Comparison of ENCODE assay signal across 24 cellular contexts in genomic region chr2:97784953-97785352, GRCh38.
"Had no signal": no experiment of that assay in that cellular context is flagged by ENCODE, and none has a peak within 500 bp of the region (broad histone marks: within the 10 kb centered on the region; RNA-seq: fewer than 3 reads in every experiment).

No MANE protein-coding gene starts in this region.

- ATAC-seq: heart left ventricle; left colon; left lung; lower lobe of right lung; natural killer cell; right cardiac atrium; sciatic nerve; stimulated activated memory B cell treated with anti-CD40 and anti-IgM and Interleukin-4, amounts not matched to agents 10 μg/mL and 1 μg/mL and 100 μg/mL, for 72 hours; upper lobe of right lung had no signal

- H3K36me3 Mint-ChIP-seq: natural killer cell had no signal

- H3K9me3 Mint-ChIP-seq: immature natural killer cell; natural killer cell; nephron progenitor cell; neural progenitor cell; stimulated activated memory B cell treated with anti-CD40 and anti-IgM and Interleukin-4, amounts not matched to agents 10 μg/mL and 1 μg/mL and 100 μg/mL, for 72 hours had no signal

- H3K4me3 Mint-ChIP-seq: immature natural killer cell; natural killer cell; nephron progenitor cell; neural progenitor cell; stimulated activated memory B cell treated with anti-CD40 and anti-IgM and Interleukin-4, amounts not matched to agents 10 μg/mL and 1 μg/mL and 100 μg/mL, for 72 hours had no signal

- FAIRE-seq: kidney, urothelium cell line had no signal

- H3K4me1 Mint-ChIP-seq: immature natural killer cell, neural progenitor cell had no signal

- DNase-seq: heart left ventricle; hypothalamus; immature natural killer cell; kidney; left colon; left lung; lower lobe of right lung; mammary epithelial cell; mesenchymal stem cell; natural killer cell; nephron progenitor cell; occipital lobe; retina; right cardiac atrium; stimulated activated CD4-positive, alpha-beta T cell treated with anti-CD3 and anti-CD28 coated beads, Interleukin-4, amount 100 ng/mL, for 24 hours; stimulated activated naive CD4-positive, alpha-beta T cell treated with Interleukin-2 at 50 U/mL for 16 hours; tibial artery; trophoblast cell; upper lobe of right lung had no signal

- H3K27me3 Mint-ChIP-seq: progenitor cell of endocrine pancreas; stimulated activated memory B cell treated with anti-CD40 and anti-IgM and Interleukin-4, amounts not matched to agents 10 μg/mL and 1 μg/mL and 100 μg/mL, for 72 hours had no signal

- H3K27ac Mint-ChIP-seq: immature natural killer cell; natural killer cell; nephron progenitor cell; neural progenitor cell; progenitor cell of endocrine pancreas; stimulated activated memory B cell treated with anti-CD40 and anti-IgM and Interleukin-4, amounts not matched to agents 10 μg/mL and 1 μg/mL and 100 μg/mL, for 72 hours had no signal
